In genomic region chr1:54865238-54866073, GRCh38 we compare ENCODE assay signal across 1 cellular context.
TF ChIP-seq lines count a peak whose summit lies in the region.

No MANE protein-coding gene starts in this region.

TF ChIP-seq in HepG2, 621 proteins besides CTCF, POLR2A, EP300 and RAD21 (continued from another document and continues in another):
- TF ChIP-seq, protein P1, sequence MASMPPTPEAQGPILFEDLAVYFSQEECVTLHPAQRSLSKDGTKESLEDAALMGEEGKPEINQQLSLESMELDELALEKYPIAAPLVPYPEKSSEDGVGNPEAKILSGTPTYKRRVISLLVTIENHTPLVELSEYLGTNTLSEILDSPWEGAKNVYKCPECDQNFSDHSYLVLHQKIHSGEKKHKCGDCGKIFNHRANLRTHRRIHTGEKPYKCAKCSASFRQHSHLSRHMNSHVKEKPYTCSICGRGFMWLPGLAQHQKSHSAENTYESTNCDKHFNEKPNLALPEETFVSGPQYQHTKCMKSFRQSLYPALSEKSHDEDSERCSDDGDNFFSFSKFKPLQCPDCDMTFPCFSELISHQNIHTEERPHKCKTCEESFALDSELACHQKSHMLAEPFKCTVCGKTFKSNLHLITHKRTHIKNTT (CRISPR knock-in tag; IDR thresholded peaks at IDR 0.05): no peak
- peak; percentile 65; the same call in 1 of the 2 replicates for TF ChIP-seq ZSCAN9 (CRISPR knock-in tag; IDR thresholded peaks at IDR 0.05; ENCODE audit: borderline replicate concordance)
- TF ChIP-seq, protein P2, sequence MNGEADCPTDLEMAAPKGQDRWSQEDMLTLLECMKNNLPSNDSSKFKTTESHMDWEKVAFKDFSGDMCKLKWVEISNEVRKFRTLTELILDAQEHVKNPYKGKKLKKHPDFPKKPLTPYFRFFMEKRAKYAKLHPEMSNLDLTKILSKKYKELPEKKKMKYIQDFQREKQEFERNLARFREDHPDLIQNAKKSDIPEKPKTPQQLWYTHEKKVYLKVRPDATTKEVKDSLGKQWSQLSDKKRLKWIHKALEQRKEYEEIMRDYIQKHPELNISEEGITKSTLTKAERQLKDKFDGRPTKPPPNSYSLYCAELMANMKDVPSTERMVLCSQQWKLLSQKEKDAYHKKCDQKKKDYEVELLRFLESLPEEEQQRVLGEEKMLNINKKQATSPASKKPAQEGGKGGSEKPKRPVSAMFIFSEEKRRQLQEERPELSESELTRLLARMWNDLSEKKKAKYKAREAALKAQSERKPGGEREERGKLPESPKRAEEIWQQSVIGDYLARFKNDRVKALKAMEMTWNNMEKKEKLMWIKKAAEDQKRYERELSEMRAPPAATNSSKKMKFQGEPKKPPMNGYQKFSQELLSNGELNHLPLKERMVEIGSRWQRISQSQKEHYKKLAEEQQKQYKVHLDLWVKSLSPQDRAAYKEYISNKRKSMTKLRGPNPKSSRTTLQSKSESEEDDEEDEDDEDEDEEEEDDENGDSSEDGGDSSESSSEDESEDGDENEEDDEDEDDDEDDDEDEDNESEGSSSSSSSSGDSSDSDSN (CRISPR knock-in tag; IDR thresholded peaks at IDR 0.05): 0 out of 2 replicates have a peak, but pooled peaks have one; percentile 53
- no peak for TF ChIP-seq CAMTA2 (CRISPR knock-in tag; IDR thresholded peaks at IDR 0.05; ENCODE audit: borderline replicate concordance)
- TF ChIP-seq ZNF12 (CRISPR knock-in tag; IDR thresholded peaks at IDR 0.05): peak; percentile 35; the same call in 1 of the 2 replicates
- peak; percentile 74; the same call in 1 of the 2 replicates for TF ChIP-seq SOX5 (CRISPR knock-in tag; IDR thresholded peaks at IDR 0.05; ENCODE audit: borderline replicate concordance)
- peak; percentile 21; the same call in 1 of the 3 replicates for TF ChIP-seq MXI1 (IDR thresholded peaks at IDR 0.05; ENCODE audit: borderline replicate concordance, low read depth, low read length)
- TF ChIP-seq RFX5 (IDR thresholded peaks at IDR 0.05; ENCODE audit: low read depth, low read length): no peak
- TF ChIP-seq PHF8 (CRISPR knock-in tag; IDR thresholded peaks at IDR 0.05): 0 out of 2 replicates have a peak, but pooled peaks have one; percentile 19
- TF ChIP-seq ZNF609 (CRISPR knock-in tag; IDR thresholded peaks at IDR 0.05; ENCODE audit: borderline replicate concordance): peak; percentile 83; the same call in 1 of the 2 replicates
- no peak for TF ChIP-seq SIN3B (IDR thresholded peaks at IDR 0.05; ENCODE audit: low read length)
- TF ChIP-seq ZSCAN22 (CRISPR knock-in tag; IDR thresholded peaks at IDR 0.05): no peak
- TF ChIP-seq ZNF33A (CRISPR knock-in tag; IDR thresholded peaks at IDR 0.05; ENCODE audit: borderline replicate concordance): no peak
- peak; percentile 63 for TF ChIP-seq POLR2G (IDR thresholded peaks at IDR 0.05; ENCODE audit: low read depth, low read length)
- no peak for TF ChIP-seq SMARCC2 (IDR thresholded peaks at IDR 0.05)
- TF ChIP-seq, protein P3, sequence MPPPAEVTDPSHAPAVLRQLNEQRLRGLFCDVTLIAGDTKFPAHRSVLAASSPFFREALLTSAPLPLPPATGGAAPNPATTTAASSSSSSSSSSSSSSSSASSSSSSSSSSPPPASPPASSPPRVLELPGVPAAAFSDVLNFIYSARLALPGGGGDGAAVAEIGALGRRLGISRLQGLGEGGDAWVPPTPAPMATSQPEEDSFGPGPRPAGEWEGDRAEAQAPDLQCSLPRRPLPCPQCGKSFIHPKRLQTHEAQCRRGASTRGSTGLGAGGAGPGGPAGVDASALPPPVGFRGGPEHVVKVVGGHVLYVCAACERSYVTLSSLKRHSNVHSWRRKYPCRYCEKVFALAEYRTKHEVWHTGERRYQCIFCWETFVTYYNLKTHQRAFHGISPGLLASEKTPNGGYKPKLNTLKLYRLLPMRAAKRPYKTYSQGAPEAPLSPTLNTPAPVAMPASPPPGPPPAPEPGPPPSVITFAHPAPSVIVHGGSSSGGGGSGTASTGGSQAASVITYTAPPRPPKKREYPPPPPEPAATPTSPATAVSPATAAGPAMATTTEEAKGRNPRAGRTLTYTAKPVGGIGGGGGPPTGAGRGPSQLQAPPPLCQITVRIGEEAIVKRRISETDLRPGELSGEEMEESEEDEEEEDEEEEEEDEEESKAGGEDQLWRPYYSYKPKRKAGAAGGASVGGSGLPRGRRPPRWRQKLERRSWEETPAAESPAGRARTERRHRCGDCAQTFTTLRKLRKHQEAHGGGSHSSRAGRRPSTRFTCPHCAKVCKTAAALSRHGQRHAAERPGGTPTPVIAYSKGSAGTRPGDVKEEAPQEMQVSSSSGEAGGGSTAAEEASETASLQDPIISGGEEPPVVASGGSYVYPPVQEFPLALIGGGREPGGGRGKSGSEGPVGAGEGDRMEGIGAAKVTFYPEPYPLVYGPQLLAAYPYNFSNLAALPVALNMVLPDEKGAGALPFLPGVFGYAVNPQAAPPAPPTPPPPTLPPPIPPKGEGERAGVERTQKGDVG (CRISPR knock-in tag; IDR thresholded peaks at IDR 0.05; ENCODE audit: borderline replicate concordance): peak; percentile 62; the same call in 1 of the 2 replicates
- TF ChIP-seq MED1 (CRISPR knock-in tag; IDR thresholded peaks at IDR 0.05): peak; percentile 93
- TF ChIP-seq ZNF552 (CRISPR knock-in tag; IDR thresholded peaks at IDR 0.05; ENCODE audit: borderline replicate concordance): no peak
- no peak for TF ChIP-seq ZHX1 (CRISPR knock-in tag; IDR thresholded peaks at IDR 0.05; ENCODE audit: low read depth)
- no peak for TF ChIP-seq NAIF1 (CRISPR knock-in tag; IDR thresholded peaks at IDR 0.05; ENCODE audit: borderline replicate concordance)
- TF ChIP-seq BRF2 (CRISPR knock-in tag; IDR thresholded peaks at IDR 0.05): no peak
- 0 out of 2 replicates have a peak, but pooled peaks have one; percentile 55 for TF ChIP-seq NRL (CRISPR knock-in tag; IDR thresholded peaks at IDR 0.05; ENCODE audit: borderline replicate concordance)
- TF ChIP-seq CENPBD1 (CRISPR knock-in tag; IDR thresholded peaks at IDR 0.05; ENCODE audit: borderline replicate concordance, low read depth): no peak
- no peak for TF ChIP-seq NFAT5 (CRISPR knock-in tag; IDR thresholded peaks at IDR 0.05)
